In the genomic region with DNA sequence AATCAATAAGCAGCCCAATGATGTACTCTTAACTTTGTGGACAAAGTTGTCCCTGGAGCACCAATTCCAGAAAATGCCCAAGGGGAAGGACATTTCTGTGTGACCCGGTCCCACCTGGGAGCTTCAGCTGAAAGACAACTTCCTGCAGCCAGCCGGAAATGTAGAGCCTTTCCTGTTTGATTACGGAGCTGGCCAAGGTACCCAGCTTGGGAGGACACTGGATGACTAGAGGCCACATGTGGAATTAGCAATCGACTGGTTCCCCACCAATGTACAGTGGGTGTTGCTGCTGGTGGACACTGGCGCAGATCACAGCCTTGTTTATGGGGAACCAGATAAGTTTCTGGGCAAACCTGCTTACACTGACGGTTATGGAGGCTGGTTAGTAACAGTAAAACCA, we compare ENCODE assay signal across 28 cellular contexts. TPM values are rescaled to one million over a fixed set of nuclear protein-coding genes. Genes with fewer than 3 reads are reported as not detected.
DNase-seq lines count a peak whose midpoint lies in the region; ATAC-seq, FAIRE-seq and TF ChIP-seq lines count a peak whose summit lies in the region.
"Had no signal": no experiment of that assay in that cellular context is flagged by ENCODE, and none has a peak within 500 bp of the region (broad histone marks: within the 10 kb centered on the region; RNA-seq: fewer than 3 reads in every experiment).

No MANE protein-coding gene starts in this region.

- H3K36me3 ChIP-seq in SK-N-SH (replicated peaks in 1 of 2; ENCODE audit: control insufficient read depth in 1 of 2, insufficient read depth in 2 of 2, low read length in 1 of 2) (no peaks in the 10 kb centered on the region), HEK293 (ENCODE audit: control insufficient read depth in 2 of 2, insufficient read depth in 1 of 2, low read length in 2 of 2) (no peaks in the 10 kb centered on the region), K562 (ENCODE audit: control insufficient read depth, insufficient read depth, low read length) (no peaks in the 10 kb centered on the region), body of pancreas (replicated peaks in 1 of 2; ENCODE audit: insufficient read depth in 1 of 2, low read depth in 2 of 2) (no peaks in the 10 kb centered on the region)
- H3K36me3 ChIP-seq: BE2C had no signal

- H3K9me3 ChIP-seq in SK-N-SH (no peaks in the 10 kb centered on the region), HEK293 (ENCODE audit: control insufficient read depth, insufficient read depth, low read depth, low read length) (no peaks in the 10 kb centered on the region), K562 (replicated peaks; ENCODE audit: control insufficient read depth, insufficient read depth, low read depth, low read length) (0 out of 2 replicates have a peak, but pooled peaks cover 3% of the 10 kb centered on the region), body of pancreas (no peaks in the 10 kb centered on the region)
- H3K9me3 ChIP-seq: BE2C had no signal

- no peak for TF ChIP-seq CTCF in SK-N-SH (IDR thresholded peaks at IDR 0.05)
- no peak for TF ChIP-seq CTCF in HEK293 (tag by site-specific recombination; IDR thresholded peaks at IDR 0.05)
- no peak for TF ChIP-seq CTCF in K562 (IDR thresholded peaks at IDR 0.05 in 2 of 3, conservative IDR thresholded peaks at IDR 0.05 in 1 of 3; ENCODE audit: insufficient read depth in 2 of 3, low read depth in 1 of 3, low read length in 3 of 3)
- TF ChIP-seq CTCF in chondrocyte (IDR thresholded peaks at IDR 0.05), result no peak
- no peak for TF ChIP-seq CTCF in body of pancreas (IDR thresholded peaks at IDR 0.05)

- no peaks in the 10 kb centered on the region for H3K9me2 ChIP-seq in SK-N-SH

- no peak overlapping the region for H3K4me2 ChIP-seq in SK-N-SH
- H3K4me2 ChIP-seq in K562 (ENCODE audit: insufficient read depth, low read length), result no peak overlapping the region
- H3K4me2 ChIP-seq: BLaER1 had no signal

- POLR2A ChIA-PET in SK-N-SH (lab: Yijun Ruan, JAX), result no interaction called here
- POLR2A ChIA-PET in HEK293 (lab: Yijun Ruan, JAX), result no interaction called here
- POLR2A ChIA-PET in K562 (lab: Yijun Ruan, JAX), result interaction anchor here (0.7 kb wide), 1 partner anchor 11 kb away, joined by 3 read pairs; no protein-coding TSS in a partner anchor

- H3K27ac ChIP-seq in SK-N-SH (ENCODE audit: low read depth in 2 of 2, low read length in 1 of 2), result no peak overlapping the region
- H3K27ac ChIP-seq in HEK293 (ENCODE audit: extremely low read depth, low read depth, low read length), result no peak overlapping the region
- no peak overlapping the region for H3K27ac ChIP-seq in K562 (ENCODE audit: extremely low read depth, low read depth, low read length)
- no peak overlapping the region for H3K27ac ChIP-seq in body of pancreas
- H3K27ac ChIP-seq: 22Rv1, BLaER1 had no signal

- no peaks in the 10 kb centered on the region for H4K20me1 ChIP-seq in SK-N-SH (ENCODE audit: insufficient read depth)
- no peaks in the 10 kb centered on the region for H4K20me1 ChIP-seq in K562 (replicated peaks; ENCODE audit: control insufficient read depth, insufficient read depth, low read length)
- H4K20me1 ChIP-seq: BLaER1 had no signal

- H3K9me3 Mint-ChIP-seq in chondrocyte (ENCODE audit: low read depth), result no peaks in the 10 kb centered on the region

- WGBS in SK-N-SH (ENCODE audit: low lambda C conversion rate), result 100% methylated on average over 4 of the region's 6 CpGs
- 5% methylated on average over 6 of the region's 6 CpGs for WGBS in K562 (ENCODE audit: insufficient coverage, low coverage, missing lambda C conversion rate)
- 90 to 96% methylated on average over 5 to 6 of the region's 6 CpGs for WGBS in body of pancreas, 2 donors

- no peak for ATAC-seq in SK-N-SH treated with all-trans-retinoic acid at 6 μM for 48 hours
- ATAC-seq in K562, result peak; percentile 60; the same call in 2 of the 3 replicates
- no peak for ATAC-seq in HG02840 (IDR thresholded peaks at IDR 0.05; ENCODE audit: low FRiP score, unreplicated experiment)
- ATAC-seq in body of pancreas, result no peak
- ATAC-seq: GM12878 had no signal

- no peaks in the 10 kb centered on the region for H3K27me3 Mint-ChIP-seq in chondrocyte (ENCODE audit: low read depth)
- H3K27me3 Mint-ChIP-seq: CD4-positive, alpha-beta memory T cell; CD4-positive, CD25-positive, alpha-beta regulatory T cell; CD8-positive, alpha-beta memory T cell had no signal

- peaks cover 2% of the 10 kb centered on the region for H3K36me3 Mint-ChIP-seq in chondrocyte (ENCODE audit: low read depth)

- TF ChIP-seq RAD21 in SK-N-SH (IDR thresholded peaks at IDR 0.05; ENCODE audit: low read length) (no peak), K562 (CRISPR knock-in tag; conservative IDR thresholded peaks at IDR 0.05 in 1 of 2, IDR thresholded peaks at IDR 0.05 in 1 of 2) (no peak)

- intact Hi-C loops in K562 (cut with micrococcal nuclease) (no loop called here), body of pancreas (cut with DNase I) (no loop called here)

- H3K4me3 Mint-ChIP-seq in chondrocyte (ENCODE audit: unreplicated experiment), result no peak overlapping the region
- H3K4me3 Mint-ChIP-seq: CD14-positive monocyte; CD4-positive, alpha-beta memory T cell; CD4-positive, CD25-positive, alpha-beta regulatory T cell; CD8-positive, alpha-beta memory T cell had no signal

- no peaks in the 10 kb centered on the region for H3F3A ChIP-seq in SK-N-SH (replicated peaks; ENCODE audit: insufficient read depth)

- in situ Hi-C loops in K562 (cut with MboI), result no loop called here

- no peaks in the 10 kb centered on the region for H3K9me1 ChIP-seq in K562 (ENCODE audit: control insufficient read depth, insufficient read depth, low read length)

- no peak for DNase-seq in SK-N-SH
- DNase-seq in K562 (ENCODE audit: extremely low read depth in 1 of 4, low spot score in 3 of 4), result no peak
- DNase-seq in chondrocyte (ENCODE audit: low spot score), result no peak
- DNase-seq in body of pancreas, result no peak
- DNase-seq: ACHN; BE2C; C1 segment of cervical spinal cord; CD4-positive, alpha-beta memory T cell; CD4-positive, CD25-positive, alpha-beta regulatory T cell; CD8-positive, alpha-beta memory T cell; COR-L47; DMS 273 treated with DMSO at 0.1 percent for 48 hours; DMS153; DMS53; DMS79; DND-41; EL; GDM1 had no signal

- H2AFZ ChIP-seq in SK-N-SH (ENCODE audit: low read depth) (no peak overlapping the region), K562 (ENCODE audit: low read depth, low read length) (no peak overlapping the region)

- TF ChIP-seq EP300 in SK-N-SH (IDR thresholded peaks at IDR 0.05; ENCODE audit: borderline replicate concordance in 1 of 2, low read depth in 1 of 2, low read length in 1 of 2), result no peak
- TF ChIP-seq EP300 in K562 (IDR thresholded peaks at IDR 0.05; ENCODE audit: low read length), result no peak

- H3K9ac ChIP-seq in SK-N-SH, result no peak overlapping the region
- H3K9ac ChIP-seq in K562 (ENCODE audit: insufficient read depth in 1 of 2, low read depth in 2 of 2, low read length in 2 of 2), result no peak overlapping the region
- H3K9ac ChIP-seq: BLaER1 had no signal

- H3K27me3 ChIP-seq in SK-N-SH (ENCODE audit: insufficient read depth) (no peaks in the 10 kb centered on the region), K562 (ENCODE audit: control insufficient read depth in 2 of 2, insufficient read depth in 2 of 2, low read length in 2 of 2) (no peaks in the 10 kb centered on the region; a peak in 1 of 5 replicates), body of pancreas (no peaks in the 10 kb centered on the region)
- H3K27me3 ChIP-seq: BE2C, BLaER1 had no signal

- no peak overlapping the region for H3K27ac Mint-ChIP-seq in chondrocyte (ENCODE audit: unreplicated experiment)
- H3K27ac Mint-ChIP-seq: CD14-positive monocyte; CD4-positive, CD25-positive, alpha-beta regulatory T cell; CD8-positive, alpha-beta memory T cell had no signal

- H3K4me1 ChIP-seq in SK-N-SH (ENCODE audit: control insufficient read depth in 1 of 2, insufficient read depth in 2 of 2, low read depth in 1 of 2, low read length in 1 of 2), result no peaks in the 10 kb centered on the region
- H3K4me1 ChIP-seq in HEK293 (ENCODE audit: control insufficient read depth, insufficient read depth, low read length), result no peaks in the 10 kb centered on the region
- H3K4me1 ChIP-seq in K562 (replicated peaks in 1 of 2; ENCODE audit: control insufficient read depth in 2 of 2, insufficient read depth in 2 of 2, low read length in 2 of 2), result no peaks in the 10 kb centered on the region
- no peaks in the 10 kb centered on the region for H3K4me1 ChIP-seq in body of pancreas
- H3K4me1 ChIP-seq: BE2C, BLaER1 had no signal

- TF ChIP-seq POLR2A in K562 (conservative IDR thresholded peaks at IDR 0.05), result no peak
- no peak for TF ChIP-seq POLR2A in body of pancreas (IDR thresholded peaks at IDR 0.05)

- no TSS peak for BruUV-seq in K562 (replicated peaks; lab: Mats Ljungman, UMichigan)

- no peaks in the 10 kb centered on the region for H3K4me1 Mint-ChIP-seq in chondrocyte (ENCODE audit: low read depth)
- H3K4me1 Mint-ChIP-seq: CD4-positive, alpha-beta memory T cell; CD8-positive, alpha-beta memory T cell had no signal

- H3K79me2 ChIP-seq in SK-N-SH (ENCODE audit: insufficient read depth), result no peaks in the 10 kb centered on the region
- no peaks in the 10 kb centered on the region for H3K79me2 ChIP-seq in K562 (ENCODE audit: control insufficient read depth, insufficient read depth, low read length)

- CTCF ChIA-PET in SK-N-SH (lab: Yijun Ruan, JAX), result no interaction called here
- CTCF ChIA-PET in HEK293 (lab: Yijun Ruan, JAX), result no interaction called here
- CTCF ChIA-PET in K562 (lab: Yijun Ruan, JAX; ENCODE audit: low intra/inter-chr PET ratio), result no interaction called here

- H3K4me3 ChIP-seq in SK-N-SH (ENCODE audit: low read depth in 2 of 2, low read length in 1 of 2) (no peak overlapping the region), HEK293 (ENCODE audit: low read depth, low read length) (no peak overlapping the region), K562 (no peak overlapping the region), body of pancreas (no peak overlapping the region)
- H3K4me3 ChIP-seq: BLaER1, GM12878 had no signal

- FAIRE-seq in K562 (lab: Jason Lieb, UNC), result no peak
- FAIRE-seq: GM12878, GM12892, GM18507 had no signal

RNA-seq across cellular contexts. Expression of a gene that starts 53.0 kb away (rescaled TPM):
- polyA plus RNA-seq in SK-N-SH (2012; rRNA removed) (26.5 and 27.7 TPM in 2 replicates), K562 (2011; rRNA removed) (145 and 211 TPM in 2 replicates), K562 (2014; fragmentation: Illumina TruSeq; extraction: Trizol) (227 and 286 TPM in 2 replicates), K562 (2014; fragmentation: Nextera tagmentation; extraction: Ambion mirVana) (100 to 1,000 TPM; 182 to 186 TPM), K562 (2014; rRNA removed) (182 and 189 TPM in 2 replicates)
- polyA plus RNA-seq in SK-N-SH (2012; cell fraction: cytosol; rRNA removed), result 33.9 and 52.2 TPM in 2 replicates
- polyA plus RNA-seq in SK-N-SH (2012; cell fraction: nucleus; rRNA removed), result 17.5 and 44.8 TPM in 2 replicates
- polyA plus RNA-seq in PFSK-1 (2012; ENCODE audit: insufficient read length, low read depth), result 104 TPM
- 42.4 and 165 TPM in 2 replicates for total RNA-seq in K562 (2011; cell fraction: chromatin; rRNA removed; ENCODE audit: low replicate concordance)
- 17.0 and 27.1 TPM in 2 replicates for total RNA-seq in K562 (2011; cell fraction: nucleolus; rRNA removed)
- total RNA-seq in K562 (2011; cell fraction: nucleoplasm; rRNA removed), result 58.4 and 78.7 TPM in 2 replicates
- total RNA-seq in K562 (2014; rRNA removed) (121 and 156 TPM in 2 replicates), K562 (2014; rRNA removed; fragmentation: Illumina TruSeq; extraction: Trizol) (236 and 258 TPM in 2 replicates), K562 (2015; rRNA removed; fragmentation: Illumina TruSeq; extraction: Trizol) (196 and 209 TPM in 2 replicates), K562 (2021) (122 and 132 TPM in 2 replicates), chondrocyte (43.0 to 48.7 TPM (median 46.4 TPM) in 3 replicates), body of pancreas (10 to 100 TPM; 26.4 to 55.8 TPM)
- polyA plus RNA-seq in K562 (2011; cell fraction: cytosol; rRNA removed), result 32.2 and 67.4 TPM in 2 replicates
- polyA plus RNA-seq in K562 (2011; cell fraction: nucleus; rRNA removed), result 47.3 and 75.8 TPM in 2 replicates
- 104 and 142 TPM in 2 replicates for polyA plus RNA-seq in K562 (2012)
- 224 and 232 TPM in 2 replicates for polyA minus RNA-seq in K562 (2011; rRNA and poly(A)+ RNA removed)
- 70.7 and 73.4 TPM in 2 replicates for polyA minus RNA-seq in K562 (2011; cell fraction: cytosol; rRNA and poly(A)+ RNA removed)
- polyA minus RNA-seq in K562 (2011; cell fraction: nucleus; rRNA and poly(A)+ RNA removed), result 34.3 and 68.2 TPM in 2 replicates
